34 cellular contexts compared by ENCODE assay signal in genomic region chr17:28958820-28959455, GRCh38. TPM values are rescaled to one million over a fixed set of nuclear protein-coding genes. Genes with fewer than 3 reads are reported as not detected.
"Had no signal": no experiment of that assay in that cellular context is flagged by ENCODE, and none has a peak within 500 bp of the region (broad histone marks: within the 10 kb centered on the region; RNA-seq: fewer than 3 reads in every experiment).

No MANE protein-coding gene starts in this region.

- H3K4me2 ChIP-seq: smooth muscle cell had no signal

- DNase-seq: activated CD4-positive, alpha-beta T cell treated with anti-CD3 and anti-CD28 coated beads for 4 hours; activated CD4-positive, alpha-beta T cell treated with anti-CD3 and anti-CD28 coated beads, Interleukin-2, amount 50 U/mL, for 48 hours; activated CD4-positive, CD25-positive, alpha-beta regulatory T cell; activated CD8-positive, alpha-beta memory T cell treated with anti-CD3 and anti-CD28 coated beads, Interleukin-2, amount 50 U/mL, for 4 hours; activated T-cell treated with anti-CD3 and anti-CD28 coated beads, Interleukin-2, amount 50 U/mL, for 4 hours; body of pancreas; cerebellar nuclear complex; effector memory CD4-positive, alpha-beta T cell; erythroblast; hypothalamus; immature natural killer cell; retina; stimulated activated CD4-positive, alpha-beta T cell treated with anti-CD3 and anti-CD28 coated beads, Interleukin-1b, Interleukin-23, amount 100 ng/mL, for 48 hours; stimulated activated CD4-positive, alpha-beta T cell treated with anti-CD3 and anti-CD28 coated beads, Interleukin-4, amount 100 ng/mL, for 4 hours; stimulated activated CD8-positive, alpha-beta memory T cell treated with anti-CD3 and anti-CD28 coated beads, Interleukin-4, amount 100 ng/mL, for 48 hours; stimulated activated naive B cell treated with anti-CD40 and anti-IgM and Interleukin-4, amounts not matched to agents 10 μg/mL and 1 μg/mL and 100 μg/mL, for 72 hours; stomach; T-helper 1 cell; thyroid gland; upper lobe of left lung had no signal

- H3K27me3 ChIP-seq: dorsolateral prefrontal cortex, ovary, thyroid gland, upper lobe of left lung, vagina had no signal

- H3K4me3 ChIP-seq: body of pancreas, coronary artery, dorsolateral prefrontal cortex, gastroesophageal sphincter, ovary, prostate gland, smooth muscle cell, stomach, thyroid gland, upper lobe of left lung, vagina had no signal

- H3K9me3 ChIP-seq: body of pancreas, gastroesophageal sphincter, neutrophil, ovary, prostate gland, stomach, thyroid gland, upper lobe of left lung, vagina had no signal

- H3K4me1 ChIP-seq: body of pancreas, gastroesophageal sphincter, prostate gland, stomach, thyroid gland, upper lobe of left lung, vagina had no signal

- ATAC-seq: activated naive CD4-positive, alpha-beta T cell treated with anti-CD3 and anti-CD28 coated beads, Interleukin-2, amount 50 U/mL, for 72 hours; activated T-cell treated with anti-CD3 and anti-CD28 coated beads, Interleukin-2, amount 50 U/mL, for 4 hours; activated T-helper 17 cell treated with anti-CD3 and anti-CD28 coated beads, Interleukin-2, amount 50 U/mL, for 72 hours; body of pancreas; gastroesophageal sphincter; left lobe of liver; stimulated activated naive B cell treated with anti-CD40 and anti-IgM and Interleukin-4, amounts not matched to agents 10 μg/mL and 1 μg/mL and 100 μg/mL, for 72 hours had no signal

- H3K36me3 ChIP-seq: neutrophil, ovary, prostate gland, stomach, thyroid gland, upper lobe of left lung, vagina had no signal

- H3K27ac ChIP-seq: body of pancreas, coronary artery, dorsolateral prefrontal cortex, gastroesophageal sphincter, neutrophil, ovary, prostate gland, stomach, thyroid gland, upper lobe of left lung, vagina had no signal

RNA-seq across cellular contexts. Expression of gene SEZ6, which starts 46.9 kb away (rescaled TPM):
- total RNA-seq: activated CD8-positive, alpha-beta memory T cell treated with anti-CD3 and anti-CD28 coated beads for 36 hours; activated T-cell treated with anti-CD3 and anti-CD28 coated beads, Interleukin-2, amount 50 U/mL, for 4 hours; activated T-helper 17 cell treated with anti-CD3 and anti-CD28 coated beads, Interleukin-2, amount 50 U/mL, for 72 hours; body of pancreas; kidney epithelial cell; left lobe of liver; mucosa of gallbladder; ovary; smooth muscle cell; thyroid gland; vagina had no signal
- polyA plus RNA-seq: ovary, smooth muscle cell had no signal
